28 cellular contexts compared by ENCODE assay signal in the genomic region with DNA sequence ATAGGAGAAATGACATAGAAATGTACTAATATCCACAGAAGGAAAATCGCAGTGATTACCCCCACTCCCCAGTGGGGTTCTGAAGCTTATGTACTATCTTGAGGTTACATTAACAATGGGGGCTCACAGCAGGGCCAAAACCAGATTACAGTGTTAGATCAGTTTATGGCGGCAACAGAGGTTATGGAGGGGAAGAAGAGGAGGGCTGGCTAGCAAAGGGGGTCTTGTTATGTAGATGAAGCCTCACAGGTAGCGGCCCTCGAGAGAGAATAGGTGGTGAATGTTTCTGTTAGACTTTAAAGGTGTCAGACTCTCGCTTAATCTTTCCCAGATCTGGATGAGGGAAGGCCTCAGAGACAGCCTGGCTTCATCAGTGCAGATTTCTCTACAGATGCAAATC. TPM values are rescaled to one million over a fixed set of nuclear protein-coding genes. Genes with fewer than 3 reads are reported as not detected.
"Had no signal": no experiment of that assay in that cellular context is flagged by ENCODE, and none has a peak within 500 bp of the region (broad histone marks: within the 10 kb centered on the region; RNA-seq: fewer than 3 reads in every experiment).

No MANE protein-coding gene starts in this region.

- H3K27me3 ChIP-seq: brain microvascular endothelial cell, cardiac muscle cell had no signal

- H3K27me3 Mint-ChIP-seq: activated T-helper 17 cell treated with anti-CD3 and anti-CD28 coated beads, Interleukin-2, amount 50 U/mL, for 72 hours had no signal

- H3K9me3 Mint-ChIP-seq: activated CD4-positive, alpha-beta memory T cell treated with anti-CD3 and anti-CD28 coated beads, Interleukin-2, amount 10 ng/mL, durations not matched to agents 7 days and 5 days; activated CD4-positive, alpha-beta T cell treated with anti-CD3 and anti-CD28 coated beads, Interleukin-2, amount 10 ng/mL, durations not matched to agents 7 days and 5 days; activated naive CD4-positive, alpha-beta T cell treated with anti-CD3 and anti-CD28 coated beads for 36 hours; activated T-helper 17 cell treated with anti-CD3 and anti-CD28 coated beads, Interleukin-2, amount 50 U/mL, for 72 hours; T-cell had no signal

- H3K4me3 Mint-ChIP-seq: activated CD4-positive, alpha-beta memory T cell treated with anti-CD3 and anti-CD28 coated beads, Interleukin-2, amount 10 ng/mL, durations not matched to agents 7 days and 5 days; activated CD4-positive, alpha-beta T cell treated with anti-CD3 and anti-CD28 coated beads, Interleukin-2, amount 10 ng/mL, durations not matched to agents 7 days and 5 days; activated naive CD4-positive, alpha-beta T cell treated with anti-CD3 and anti-CD28 coated beads for 36 hours; activated naive CD8-positive, alpha-beta T cell; activated T-helper 17 cell treated with anti-CD3 and anti-CD28 coated beads, Interleukin-2, amount 50 U/mL, for 72 hours; T-cell had no signal

- ATAC-seq: activated T-helper 17 cell treated with anti-CD3 and anti-CD28 coated beads, Interleukin-2, amount 50 U/mL, for 72 hours; Right ventricle myocardium inferior; T-cell had no signal

- H3K27ac Mint-ChIP-seq: activated CD4-positive, alpha-beta memory T cell treated with anti-CD3 and anti-CD28 coated beads, Interleukin-2, amount 10 ng/mL, durations not matched to agents 7 days and 5 days; activated CD4-positive, alpha-beta T cell treated with anti-CD3 and anti-CD28 coated beads, Interleukin-2, amount 10 ng/mL, durations not matched to agents 7 days and 5 days; activated naive CD4-positive, alpha-beta T cell treated with anti-CD3 and anti-CD28 coated beads for 36 hours; activated naive CD8-positive, alpha-beta T cell; activated T-helper 17 cell treated with anti-CD3 and anti-CD28 coated beads, Interleukin-2, amount 50 U/mL, for 72 hours; T-cell had no signal

- H3K27ac ChIP-seq: brain microvascular endothelial cell, cardiac muscle cell, SK-N-MC had no signal

- H3K36me3 Mint-ChIP-seq: activated naive CD8-positive, alpha-beta T cell; T-cell had no signal

- DNase-seq: activated CD4-positive, alpha-beta memory T cell treated with anti-CD3 and anti-CD28 coated beads, Interleukin-2, amount 10 ng/mL, durations not matched to agents 7 days and 5 days; activated CD4-positive, alpha-beta T cell treated with anti-CD3 and anti-CD28 coated beads, Interleukin-2, amount 10 ng/mL, durations not matched to agents 7 days and 5 days; activated CD4-positive, CD25-positive, alpha-beta regulatory T cell; activated gamma-delta T cell; activated naive CD4-positive, alpha-beta T cell treated with anti-CD3 and anti-CD28 coated beads for 36 hours; activated T-cell treated with anti-CD3 and anti-CD28 coated beads for 4 hours; activated T-cell treated with anti-CD3 and anti-CD28 coated beads, Interleukin-2, amount 50 U/mL, for 48 hours; amygdala; brain microvascular endothelial cell; NCI-H1092; NCI-H2029; NCI-H2107; NCI-H2171 treated with DMSO at 0.1 percent for 48 hours; NCI-H226; NCI-H526 treated with DMSO at 0.1 percent for 48 hours; NCI-H82; T-cell; T-helper 2 cell; T1000 had no signal

- H3K4me1 Mint-ChIP-seq: activated CD4-positive, alpha-beta memory T cell treated with anti-CD3 and anti-CD28 coated beads, Interleukin-2, amount 10 ng/mL, durations not matched to agents 7 days and 5 days; activated CD4-positive, alpha-beta T cell treated with anti-CD3 and anti-CD28 coated beads, Interleukin-2, amount 10 ng/mL, durations not matched to agents 7 days and 5 days; activated T-helper 17 cell treated with anti-CD3 and anti-CD28 coated beads, Interleukin-2, amount 50 U/mL, for 72 hours; T-cell had no signal

- H3K36me3 ChIP-seq: brain microvascular endothelial cell, cardiac muscle cell had no signal

- H3K4me3 ChIP-seq: cardiac muscle cell, SK-N-MC had no signal

RNA-seq across cellular contexts. Expression of gene RNF112, which starts 22.2 kb away (rescaled TPM):
- total RNA-seq: LHCN-M2 had no signal

RNA-seq across cellular contexts. Expression of gene MFAP4, which starts 46.2 kb away (rescaled TPM):
- total RNA-seq: activated CD4-positive, alpha-beta memory T cell treated with anti-CD3 and anti-CD28 coated beads, Interleukin-2, amount 10 ng/mL, durations not matched to agents 7 days and 5 days; activated CD4-positive, alpha-beta T cell treated with anti-CD3 and anti-CD28 coated beads, Interleukin-2, amount 10 ng/mL, durations not matched to agents 7 days and 5 days; activated CD8-positive, alpha-beta memory T cell treated with anti-CD3 and anti-CD28 coated beads for 36 hours; activated naive CD4-positive, alpha-beta T cell treated with anti-CD3 and anti-CD28 coated beads for 36 hours; activated T-helper 17 cell treated with anti-CD3 and anti-CD28 coated beads, Interleukin-2, amount 50 U/mL, for 72 hours; M059J; NCI-H460 had no signal
